ENCODE assay signal across 1 cellular context in the genomic region with DNA sequence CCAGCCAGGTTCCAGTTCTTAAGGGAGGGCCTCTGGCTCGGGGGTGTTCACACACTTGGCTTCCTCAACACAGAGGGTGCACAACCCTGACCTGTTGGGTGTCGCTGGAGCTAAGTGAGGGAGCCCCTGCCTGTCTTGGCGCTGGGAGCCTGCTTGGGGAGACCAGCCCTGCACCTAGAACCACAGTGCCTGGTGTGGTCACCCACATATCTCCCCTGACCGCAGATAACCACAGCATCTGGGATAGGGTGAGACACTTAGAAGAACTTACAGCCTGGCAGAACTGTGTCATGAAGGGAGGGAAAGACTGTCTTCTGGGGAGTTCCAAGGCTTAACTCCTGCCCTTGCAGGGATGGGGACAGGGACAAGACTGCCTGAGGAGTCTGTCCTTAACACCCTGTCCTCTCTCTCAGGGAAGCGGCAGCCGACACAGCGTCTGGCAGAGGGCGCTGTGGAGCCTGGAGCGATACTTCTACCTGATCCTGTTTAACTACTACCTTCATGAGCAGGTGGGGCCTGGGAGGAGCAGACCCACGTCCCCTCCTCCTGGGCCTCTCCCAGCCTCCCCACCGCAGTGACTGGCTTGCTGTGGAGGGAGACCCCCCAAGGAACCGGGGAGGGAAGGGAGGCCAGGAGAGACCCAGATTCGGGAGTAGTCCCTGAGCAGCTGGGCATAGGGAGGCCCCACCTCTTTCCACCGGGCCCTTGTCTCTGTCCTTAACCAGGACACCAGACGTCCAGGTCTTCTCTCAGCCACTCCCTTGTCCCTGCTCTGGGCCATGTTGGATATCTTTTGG.
TF ChIP-seq lines count a peak whose summit lies in the region.

No MANE protein-coding gene starts in this region.

TF ChIP-seq in K562, 482 proteins besides CTCF, POLR2A, EP300 and RAD21 (continued from another document):
- TF ChIP-seq, protein P1, sequence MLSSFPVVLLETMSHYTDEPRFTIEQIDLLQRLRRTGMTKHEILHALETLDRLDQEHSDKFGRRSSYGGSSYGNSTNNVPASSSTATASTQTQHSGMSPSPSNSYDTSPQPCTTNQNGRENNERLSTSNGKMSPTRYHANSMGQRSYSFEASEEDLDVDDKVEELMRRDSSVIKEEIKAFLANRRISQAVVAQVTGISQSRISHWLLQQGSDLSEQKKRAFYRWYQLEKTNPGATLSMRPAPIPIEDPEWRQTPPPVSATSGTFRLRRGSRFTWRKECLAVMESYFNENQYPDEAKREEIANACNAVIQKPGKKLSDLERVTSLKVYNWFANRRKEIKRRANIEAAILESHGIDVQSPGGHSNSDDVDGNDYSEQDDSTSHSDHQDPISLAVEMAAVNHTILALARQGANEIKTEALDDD (IDR thresholded peaks at IDR 0.05): no peak
- TF ChIP-seq, protein P2, sequence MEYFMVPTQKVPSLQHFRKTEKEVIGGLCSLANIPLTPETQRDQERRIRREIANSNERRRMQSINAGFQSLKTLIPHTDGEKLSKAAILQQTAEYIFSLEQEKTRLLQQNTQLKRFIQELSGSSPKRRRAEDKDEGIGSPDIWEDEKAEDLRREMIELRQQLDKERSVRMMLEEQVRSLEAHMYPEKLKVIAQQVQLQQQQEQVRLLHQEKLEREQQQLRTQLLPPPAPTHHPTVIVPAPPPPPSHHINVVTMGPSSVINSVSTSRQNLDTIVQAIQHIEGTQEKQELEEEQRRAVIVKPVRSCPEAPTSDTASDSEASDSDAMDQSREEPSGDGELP (CRISPR knock-in tag; IDR thresholded peaks at IDR 0.05; ENCODE audit: borderline replicate concordance): peak; percentile 9; the same call in 1 of the 2 replicates
- TF ChIP-seq, protein P3, sequence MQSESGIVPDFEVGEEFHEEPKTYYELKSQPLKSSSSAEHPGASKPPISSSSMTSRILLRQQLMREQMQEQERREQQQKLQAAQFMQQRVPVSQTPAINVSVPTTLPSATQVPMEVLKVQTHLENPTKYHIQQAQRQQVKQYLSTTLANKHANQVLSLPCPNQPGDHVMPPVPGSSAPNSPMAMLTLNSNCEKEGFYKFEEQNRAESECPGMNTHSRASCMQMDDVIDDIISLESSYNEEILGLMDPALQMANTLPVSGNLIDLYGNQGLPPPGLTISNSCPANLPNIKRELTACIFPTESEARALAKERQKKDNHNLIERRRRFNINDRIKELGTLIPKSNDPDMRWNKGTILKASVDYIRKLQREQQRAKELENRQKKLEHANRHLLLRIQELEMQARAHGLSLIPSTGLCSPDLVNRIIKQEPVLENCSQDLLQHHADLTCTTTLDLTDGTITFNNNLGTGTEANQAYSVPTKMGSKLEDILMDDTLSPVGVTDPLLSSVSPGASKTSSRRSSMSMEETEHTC (IDR thresholded peaks at IDR 0.05): no peak
- TF ChIP-seq, protein P4, sequence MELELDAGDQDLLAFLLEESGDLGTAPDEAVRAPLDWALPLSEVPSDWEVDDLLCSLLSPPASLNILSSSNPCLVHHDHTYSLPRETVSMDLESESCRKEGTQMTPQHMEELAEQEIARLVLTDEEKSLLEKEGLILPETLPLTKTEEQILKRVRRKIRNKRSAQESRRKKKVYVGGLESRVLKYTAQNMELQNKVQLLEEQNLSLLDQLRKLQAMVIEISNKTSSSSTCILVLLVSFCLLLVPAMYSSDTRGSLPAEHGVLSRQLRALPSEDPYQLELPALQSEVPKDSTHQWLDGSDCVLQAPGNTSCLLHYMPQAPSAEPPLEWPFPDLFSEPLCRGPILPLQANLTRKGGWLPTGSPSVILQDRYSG (tag; conservative IDR thresholded peaks at IDR 0.05; ENCODE audit: low read depth): no peak
- TF ChIP-seq TCF7L2 (IDR thresholded peaks at IDR 0.05; ENCODE audit: low read depth, low read length): no peak
- TF ChIP-seq SP2 (IDR thresholded peaks at IDR 0.05; ENCODE audit: extremely low read depth, low read depth, low read length, poor library complexity, severe bottlenecking): no peak
- no peak for TF ChIP-seq SMAD1 (IDR thresholded peaks at IDR 0.05; ENCODE audit: low read depth, low read length, partially characterized antibody)
- TF ChIP-seq ZNF124 (CRISPR knock-in tag; IDR thresholded peaks at IDR 0.05): no peak
- no peak for TF ChIP-seq KDM4B (IDR thresholded peaks at IDR 0.05; ENCODE audit: borderline replicate concordance in 2 of 2, low read depth in 1 of 2)
- TF ChIP-seq, protein P5, sequence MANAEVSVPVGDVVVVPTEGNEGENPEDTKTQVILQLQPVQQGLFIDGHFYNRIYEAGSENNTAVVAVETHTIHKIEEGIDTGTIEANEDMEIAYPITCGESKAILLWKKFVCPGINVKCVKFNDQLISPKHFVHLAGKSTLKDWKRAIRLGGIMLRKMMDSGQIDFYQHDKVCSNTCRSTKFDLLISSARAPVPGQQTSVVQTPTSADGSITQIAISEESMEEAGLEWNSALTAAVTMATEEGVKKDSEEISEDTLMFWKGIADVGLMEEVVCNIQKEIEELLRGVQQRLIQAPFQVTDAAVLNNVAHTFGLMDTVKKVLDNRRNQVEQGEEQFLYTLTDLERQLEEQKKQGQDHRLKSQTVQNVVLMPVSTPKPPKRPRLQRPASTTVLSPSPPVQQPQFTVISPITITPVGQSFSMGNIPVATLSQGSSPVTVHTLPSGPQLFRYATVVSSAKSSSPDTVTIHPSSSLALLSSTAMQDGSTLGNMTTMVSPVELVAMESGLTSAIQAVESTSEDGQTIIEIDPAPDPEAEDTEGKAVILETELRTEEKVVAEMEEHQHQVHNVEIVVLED (CRISPR knock-in tag; IDR thresholded peaks at IDR 0.05): no peak
- TF ChIP-seq, protein P6, sequence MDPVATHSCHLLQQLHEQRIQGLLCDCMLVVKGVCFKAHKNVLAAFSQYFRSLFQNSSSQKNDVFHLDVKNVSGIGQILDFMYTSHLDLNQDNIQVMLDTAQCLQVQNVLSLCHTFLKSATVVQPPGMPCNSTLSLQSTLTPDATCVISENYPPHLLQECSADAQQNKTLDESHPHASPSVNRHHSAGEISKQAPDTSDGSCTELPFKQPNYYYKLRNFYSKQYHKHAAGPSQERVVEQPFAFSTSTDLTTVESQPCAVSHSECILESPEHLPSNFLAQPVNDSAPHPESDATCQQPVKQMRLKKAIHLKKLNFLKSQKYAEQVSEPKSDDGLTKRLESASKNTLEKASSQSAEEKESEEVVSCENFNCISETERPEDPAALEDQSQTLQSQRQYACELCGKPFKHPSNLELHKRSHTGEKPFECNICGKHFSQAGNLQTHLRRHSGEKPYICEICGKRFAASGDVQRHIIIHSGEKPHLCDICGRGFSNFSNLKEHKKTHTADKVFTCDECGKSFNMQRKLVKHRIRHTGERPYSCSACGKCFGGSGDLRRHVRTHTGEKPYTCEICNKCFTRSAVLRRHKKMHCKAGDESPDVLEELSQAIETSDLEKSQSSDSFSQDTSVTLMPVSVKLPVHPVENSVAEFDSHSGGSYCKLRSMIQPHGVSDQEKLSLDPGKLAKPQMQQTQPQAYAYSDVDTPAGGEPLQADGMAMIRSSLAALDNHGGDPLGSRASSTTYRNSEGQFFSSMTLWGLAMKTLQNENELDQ (CRISPR knock-in tag; IDR thresholded peaks at IDR 0.05; ENCODE audit: borderline replicate concordance): no peak
- TF ChIP-seq ZNF778 (CRISPR knock-in tag; IDR thresholded peaks at IDR 0.05): no peak
- no peak for TF ChIP-seq NRF1 (conservative IDR thresholded peaks at IDR 0.05 in 1 of 2, IDR thresholded peaks at IDR 0.05 in 1 of 2)
- no peak for TF ChIP-seq ZNF134 (CRISPR knock-in tag; conservative IDR thresholded peaks at IDR 0.05)
- no peak for TF ChIP-seq KAT8 (IDR thresholded peaks at IDR 0.05; ENCODE audit: low read depth)
- no peak for TF ChIP-seq BRCA1 (IDR thresholded peaks at IDR 0.05)
- TF ChIP-seq BRCA1 (CRISPR knock-in tag; IDR thresholded peaks at IDR 0.05): peak; percentile 49; the same call in 1 of the 2 replicates
- no peak for TF ChIP-seq ZNF583 (CRISPR knock-in tag; IDR thresholded peaks at IDR 0.05)
- TF ChIP-seq, protein P7, sequence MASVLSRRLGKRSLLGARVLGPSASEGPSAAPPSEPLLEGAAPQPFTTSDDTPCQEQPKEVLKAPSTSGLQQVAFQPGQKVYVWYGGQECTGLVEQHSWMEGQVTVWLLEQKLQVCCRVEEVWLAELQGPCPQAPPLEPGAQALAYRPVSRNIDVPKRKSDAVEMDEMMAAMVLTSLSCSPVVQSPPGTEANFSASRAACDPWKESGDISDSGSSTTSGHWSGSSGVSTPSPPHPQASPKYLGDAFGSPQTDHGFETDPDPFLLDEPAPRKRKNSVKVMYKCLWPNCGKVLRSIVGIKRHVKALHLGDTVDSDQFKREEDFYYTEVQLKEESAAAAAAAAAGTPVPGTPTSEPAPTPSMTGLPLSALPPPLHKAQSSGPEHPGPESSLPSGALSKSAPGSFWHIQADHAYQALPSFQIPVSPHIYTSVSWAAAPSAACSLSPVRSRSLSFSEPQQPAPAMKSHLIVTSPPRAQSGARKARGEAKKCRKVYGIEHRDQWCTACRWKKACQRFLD (CRISPR knock-in tag; IDR thresholded peaks at IDR 0.05): 0 out of 2 replicates have a peak, but pooled peaks have one; percentile 38
- TF ChIP-seq, protein P8, sequence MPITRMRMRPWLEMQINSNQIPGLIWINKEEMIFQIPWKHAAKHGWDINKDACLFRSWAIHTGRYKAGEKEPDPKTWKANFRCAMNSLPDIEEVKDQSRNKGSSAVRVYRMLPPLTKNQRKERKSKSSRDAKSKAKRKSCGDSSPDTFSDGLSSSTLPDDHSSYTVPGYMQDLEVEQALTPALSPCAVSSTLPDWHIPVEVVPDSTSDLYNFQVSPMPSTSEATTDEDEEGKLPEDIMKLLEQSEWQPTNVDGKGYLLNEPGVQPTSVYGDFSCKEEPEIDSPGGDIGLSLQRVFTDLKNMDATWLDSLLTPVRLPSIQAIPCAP (CRISPR knock-in tag; IDR thresholded peaks at IDR 0.05; ENCODE audit: borderline replicate concordance): no peak
- TF ChIP-seq, protein P9, sequence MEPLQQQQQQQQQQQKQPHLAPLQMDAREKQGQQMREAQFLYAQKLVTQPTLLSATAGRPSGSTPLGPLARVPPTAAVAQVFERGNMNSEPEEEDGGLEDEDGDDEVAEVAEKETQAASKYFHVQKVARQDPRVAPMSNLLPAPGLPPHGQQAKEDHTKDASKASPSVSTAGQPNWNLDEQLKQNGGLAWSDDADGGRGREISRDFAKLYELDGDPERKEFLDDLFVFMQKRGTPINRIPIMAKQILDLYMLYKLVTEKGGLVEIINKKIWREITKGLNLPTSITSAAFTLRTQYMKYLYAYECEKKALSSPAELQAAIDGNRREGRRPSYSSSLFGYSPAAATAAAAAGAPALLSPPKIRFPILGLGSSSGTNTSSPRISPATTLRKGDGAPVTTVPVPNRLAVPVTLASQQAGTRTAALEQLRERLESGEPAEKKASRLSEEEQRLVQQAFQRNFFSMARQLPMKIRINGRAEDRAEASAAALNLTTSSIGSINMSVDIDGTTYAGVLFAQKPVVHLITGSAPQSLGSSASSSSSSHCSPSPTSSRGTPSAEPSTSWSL (CRISPR knock-in tag; IDR thresholded peaks at IDR 0.05; ENCODE audit: borderline replicate concordance): no peak
- TF ChIP-seq, protein P10, sequence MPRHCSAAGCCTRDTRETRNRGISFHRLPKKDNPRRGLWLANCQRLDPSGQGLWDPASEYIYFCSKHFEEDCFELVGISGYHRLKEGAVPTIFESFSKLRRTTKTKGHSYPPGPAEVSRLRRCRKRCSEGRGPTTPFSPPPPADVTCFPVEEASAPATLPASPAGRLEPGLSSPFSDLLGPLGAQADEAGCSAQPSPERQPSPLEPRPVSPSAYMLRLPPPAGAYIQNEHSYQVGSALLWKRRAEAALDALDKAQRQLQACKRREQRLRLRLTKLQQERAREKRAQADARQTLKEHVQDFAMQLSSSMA (CRISPR knock-in tag; IDR thresholded peaks at IDR 0.05): no peak
- TF ChIP-seq EP400 (IDR thresholded peaks at IDR 0.05): no peak
- TF ChIP-seq, protein P11, sequence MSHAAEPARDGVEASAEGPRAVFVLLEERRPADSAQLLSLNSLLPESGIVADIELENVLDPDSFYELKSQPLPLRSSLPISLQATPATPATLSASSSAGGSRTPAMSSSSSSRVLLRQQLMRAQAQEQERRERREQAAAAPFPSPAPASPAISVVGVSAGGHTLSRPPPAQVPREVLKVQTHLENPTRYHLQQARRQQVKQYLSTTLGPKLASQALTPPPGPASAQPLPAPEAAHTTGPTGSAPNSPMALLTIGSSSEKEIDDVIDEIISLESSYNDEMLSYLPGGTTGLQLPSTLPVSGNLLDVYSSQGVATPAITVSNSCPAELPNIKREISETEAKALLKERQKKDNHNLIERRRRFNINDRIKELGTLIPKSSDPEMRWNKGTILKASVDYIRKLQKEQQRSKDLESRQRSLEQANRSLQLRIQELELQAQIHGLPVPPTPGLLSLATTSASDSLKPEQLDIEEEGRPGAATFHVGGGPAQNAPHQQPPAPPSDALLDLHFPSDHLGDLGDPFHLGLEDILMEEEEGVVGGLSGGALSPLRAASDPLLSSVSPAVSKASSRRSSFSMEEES (CRISPR knock-in tag; IDR thresholded peaks at IDR 0.05): no peak
- TF ChIP-seq, protein P12, sequence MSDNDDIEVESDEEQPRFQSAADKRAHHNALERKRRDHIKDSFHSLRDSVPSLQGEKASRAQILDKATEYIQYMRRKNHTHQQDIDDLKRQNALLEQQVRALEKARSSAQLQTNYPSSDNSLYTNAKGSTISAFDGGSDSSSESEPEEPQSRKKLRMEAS (CRISPR knock-in tag; IDR thresholded peaks at IDR 0.05): no peak
- TF ChIP-seq ESRRB (CRISPR knock-in tag; IDR thresholded peaks at IDR 0.05; ENCODE audit: borderline replicate concordance): no peak
- TF ChIP-seq ZNF121 (CRISPR knock-in tag; conservative IDR thresholded peaks at IDR 0.05): no peak
- TF ChIP-seq, protein P13, sequence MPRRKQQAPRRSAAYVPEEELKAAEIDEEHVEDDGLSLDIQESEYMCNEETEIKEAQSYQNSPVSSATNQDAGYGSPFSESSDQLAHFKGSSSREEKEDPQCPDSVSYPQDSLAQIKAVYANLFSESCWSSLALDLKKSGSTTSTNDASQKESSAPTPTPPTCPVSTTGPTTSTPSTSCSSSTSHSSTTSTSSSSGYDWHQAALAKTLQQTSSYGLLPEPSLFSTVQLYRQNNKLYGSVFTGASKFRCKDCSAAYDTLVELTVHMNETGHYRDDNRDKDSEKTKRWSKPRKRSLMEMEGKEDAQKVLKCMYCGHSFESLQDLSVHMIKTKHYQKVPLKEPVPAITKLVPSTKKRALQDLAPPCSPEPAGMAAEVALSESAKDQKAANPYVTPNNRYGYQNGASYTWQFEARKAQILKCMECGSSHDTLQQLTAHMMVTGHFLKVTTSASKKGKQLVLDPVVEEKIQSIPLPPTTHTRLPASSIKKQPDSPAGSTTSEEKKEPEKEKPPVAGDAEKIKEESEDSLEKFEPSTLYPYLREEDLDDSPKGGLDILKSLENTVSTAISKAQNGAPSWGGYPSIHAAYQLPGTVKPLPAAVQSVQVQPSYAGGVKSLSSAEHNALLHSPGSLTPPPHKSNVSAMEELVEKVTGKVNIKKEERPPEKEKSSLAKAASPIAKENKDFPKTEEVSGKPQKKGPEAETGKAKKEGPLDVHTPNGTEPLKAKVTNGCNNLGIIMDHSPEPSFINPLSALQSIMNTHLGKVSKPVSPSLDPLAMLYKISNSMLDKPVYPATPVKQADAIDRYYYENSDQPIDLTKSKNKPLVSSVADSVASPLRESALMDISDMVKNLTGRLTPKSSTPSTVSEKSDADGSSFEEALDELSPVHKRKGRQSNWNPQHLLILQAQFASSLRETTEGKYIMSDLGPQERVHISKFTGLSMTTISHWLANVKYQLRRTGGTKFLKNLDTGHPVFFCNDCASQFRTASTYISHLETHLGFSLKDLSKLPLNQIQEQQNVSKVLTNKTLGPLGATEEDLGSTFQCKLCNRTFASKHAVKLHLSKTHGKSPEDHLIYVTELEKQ (CRISPR knock-in tag; IDR thresholded peaks at IDR 0.05): no peak
